8 cellular contexts compared by ENCODE assay signal in the genomic region with DNA sequence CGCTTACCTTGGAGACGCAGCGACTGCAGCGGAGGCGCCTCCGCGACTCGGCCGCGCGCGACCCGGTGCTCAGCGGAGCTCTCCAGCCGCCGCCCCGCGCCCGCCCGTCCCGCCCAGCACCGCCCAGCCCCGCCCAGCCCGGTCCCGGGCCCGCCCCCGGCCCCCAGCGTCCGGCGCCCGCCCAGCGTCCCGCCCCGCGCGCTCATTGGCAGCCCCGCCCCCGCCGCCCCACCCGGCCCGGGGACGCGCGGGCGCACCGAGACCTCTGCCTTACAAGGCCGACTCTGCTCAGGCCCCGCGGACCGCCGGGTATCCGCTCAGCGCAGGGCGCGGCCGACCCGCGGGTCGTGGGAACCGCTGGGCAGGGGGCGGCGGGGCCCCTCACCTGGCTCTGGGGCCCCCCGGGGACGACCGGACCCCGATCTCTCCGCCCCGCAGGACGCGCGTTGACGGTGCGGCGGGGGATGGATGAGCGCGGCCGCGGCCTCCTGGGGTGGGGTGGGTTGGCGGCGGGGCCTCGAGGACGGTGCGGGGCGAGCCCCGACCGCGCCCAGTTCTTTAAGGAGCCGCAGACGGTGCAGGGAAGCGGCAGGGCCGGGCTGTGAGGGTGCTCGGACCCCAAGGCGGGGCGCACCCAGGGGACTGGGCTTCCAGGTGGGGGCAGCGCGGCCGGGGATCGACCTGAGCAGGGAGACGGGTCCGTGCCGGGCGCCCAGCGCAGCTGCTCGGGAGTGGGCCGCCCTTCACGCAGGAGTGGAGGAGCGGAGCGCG. TPM values are rescaled to one million over a fixed set of nuclear protein-coding genes. Genes with fewer than 3 reads are reported as not detected.
DNase-seq lines count a peak whose midpoint lies in the region; ATAC-seq and TF ChIP-seq lines count a peak whose summit lies in the region.
"Not testable (repeated sequence)": the region's sequence is repeated elsewhere in the genome, so short reads cannot be mapped to it uniquely, and the experiment has no call there.

A gene (minus strand): TSS at position 82 of the 771 bp plus-strand sequence. CDS start 15,292 bp downstream, outside the sequence.

- CTCF ChIA-PET in mammary epithelial cell (lab: Charles Lee; ENCODE audit: low non-redundant PET) = not testable (repeated sequence)

- H3K27me3 ChIP-seq in mammary epithelial cell (ENCODE audit: insufficient read depth, low read length) = not testable (repeated sequence)

- DNase-seq in NCI-H2227 (lab: John Stamatoyannopoulos, UW; ENCODE audit: unreplicated experiment) = peak; percentile 96
- peak; percentile 65 to 74 for DNase-seq in activated CD4-positive, alpha-beta T cell treated with anti-CD3 and anti-CD28 coated beads for 24 hours (ENCODE audit: low read depth in 2 of 2)
- peak; percentile 61 for DNase-seq in mammary epithelial cell
- peak; percentile 92 for DNase-seq in iPS-NIHi11 (ENCODE audit: low spot score)
- peak; percentile 91 for DNase-seq in sciatic nerve (ENCODE audit: low spot score)

- not testable (repeated sequence) for H3K79me2 ChIP-seq in mammary epithelial cell (ENCODE audit: insufficient read depth, low read length)

- H3K4me2 ChIP-seq in mammary epithelial cell (ENCODE audit: insufficient read depth, low read depth, low read length) = peak within 1 kb of the TSS; percentile 73

- TF ChIP-seq CTCF in mammary epithelial cell (conservative IDR thresholded peaks at IDR 0.05 in 1 of 2, IDR thresholded peaks at IDR 0.05 in 1 of 2; ENCODE audit: extremely low read depth in 1 of 2, insufficient read depth in 1 of 2, low read depth in 1 of 2, low read length in 2 of 2) = not testable (repeated sequence)

- H2AFZ ChIP-seq in mammary epithelial cell (ENCODE audit: low read depth, low read length) = peak within 1 kb of the TSS; percentile 74

- BruUV-seq in mammary epithelial cell (replicated peaks; lab: Mats Ljungman, UMichigan) = not testable (repeated sequence)

- H3K9me3 ChIP-seq in mammary epithelial cell (replicated peaks; ENCODE audit: insufficient read depth, low read length) = not testable (repeated sequence)

- intact Hi-C loops in mammary epithelial cell (cut with micrococcal nuclease) = loop anchor here (2.0 kb wide), 1 partner anchor 91 kb away; a partner anchor contains a TSS
- intact Hi-C loops in sciatic nerve (cut with DNase I) = not testable (repeated sequence)

- peak within 1 kb of the TSS in 2 of 3 experiments; percentile 47 to 49 for H3K4me3 ChIP-seq in mammary epithelial cell (replicated peaks in 1 of 3; ENCODE audit: insufficient read depth in 1 of 3, low read depth in 2 of 3, low read length in 3 of 3)
- peak within 1 kb of the TSS; percentile 68 for H3K4me3 ChIP-seq in urinary bladder (ENCODE audit: low read depth, low read length)

- H3K4me1 ChIP-seq in mammary epithelial cell (ENCODE audit: insufficient read depth, low read length); urinary bladder (ENCODE audit: insufficient read depth): not testable (repeated sequence)

- 1% methylated on average over 13 of the region's 109 CpGs for WGBS in mammary epithelial cell (ENCODE audit: low coverage, missing lambda C conversion rate)
- under 1% methylated on average over 88 of the region's 109 CpGs for WGBS in urinary bladder

- not testable (repeated sequence) for H3K9ac ChIP-seq in mammary epithelial cell (ENCODE audit: insufficient read depth, low read length)

- dilution Hi-C loops in mammary epithelial cell (cut with HindIII; ENCODE audit: low sequenced_read_pairs) = not testable (repeated sequence)

- H3K36me3 ChIP-seq in mammary epithelial cell (ENCODE audit: insufficient read depth, low read length); urinary bladder (ENCODE audit: insufficient read depth): not testable (repeated sequence)

- not testable (repeated sequence) for H4K20me1 ChIP-seq in mammary epithelial cell (ENCODE audit: insufficient read depth, low read length)

- H3K27ac ChIP-seq in mammary epithelial cell (ENCODE audit: insufficient read depth, low read depth, low read length) = not testable (repeated sequence)
- peak within 1 kb of the TSS; percentile 23 for H3K27ac ChIP-seq in urinary bladder (ENCODE audit: low read depth)

- in situ Hi-C loops in mammary epithelial cell (cut with MboI; ENCODE audit: low sequenced_read_pairs in 2 of 2) = loop anchor here in 1 of 2 donors (10.0 kb wide), 1 partner anchor 91 kb away; a partner anchor contains a TSS

- ATAC-seq in GM18511 (IDR thresholded peaks at IDR 0.05; ENCODE audit: unreplicated experiment) = peak; percentile 81
- ATAC-seq in HG03039 (IDR thresholded peaks at IDR 0.05; ENCODE audit: unreplicated experiment) = peak; percentile 52
- ATAC-seq in sciatic nerve = peak; percentile 87

RNA-seq across cellular contexts. Expression of the gene that starts here (rescaled TPM):
- total RNA-seq in mammary epithelial cell = under 1 TPM; 0.50 to 0.94 TPM
- polyA plus RNA-seq in mammary epithelial cell = 0.46 TPM
- polyA minus RNA-seq in mammary epithelial cell = 1.5 TPM
- total RNA-seq in sciatic nerve = 3.4 TPM
- 4.1 TPM for total RNA-seq in urinary bladder
- polyA plus RNA-seq in urinary bladder = 17.5 TPM

Comparison
In these comparisons a context has a peak if more than half of its experiments do, and no peak if none do; other contexts are left out.
1. RNA of the gene that starts here (polyA plus RNA-seq): 17.5 TPM in urinary bladder (single experiment); 0.46 TPM in mammary epithelial cell (single experiment); every median in the first group is over 10 times any median in the second.
2. Peak in every context shown above with its lines, with median percentiles within 50 percentile points of each other: ATAC-seq and DNase-seq.